ENCODE assay signal across 1 cellular context in genomic region chr3:187044206-187044605, GRCh38.
TF ChIP-seq lines count a peak whose summit lies in the region.

No MANE protein-coding gene starts in this region.

TF ChIP-seq in GM12878, 131 proteins besides CTCF, POLR2A, EP300 and RAD21 (continued from another document and continues in another):
- peak; percentile 94 for TF ChIP-seq ZNF687 (IDR thresholded peaks at IDR 0.05)
- no peak for TF ChIP-seq RB1 (IDR thresholded peaks at IDR 0.05; ENCODE audit: borderline replicate concordance)
- TF ChIP-seq SPI1 (IDR thresholded peaks at IDR 0.05; ENCODE audit: borderline replicate concordance, insufficient read depth, low read depth, low read length): peak; percentile 69; the same call in 1 of the 2 replicates
- peak; percentile 82; the same call in 1 of the 2 replicates for TF ChIP-seq FOXM1 (IDR thresholded peaks at IDR 0.05; ENCODE audit: low read depth, low read length)
- no peak for TF ChIP-seq BRCA1 (IDR thresholded peaks at IDR 0.05; ENCODE audit: low read depth, low read length)
- no peak for TF ChIP-seq SMARCA5 (IDR thresholded peaks at IDR 0.05)
- peak; percentile 83; the same call in 1 of the 2 replicates for TF ChIP-seq CBX5 (IDR thresholded peaks at IDR 0.05; ENCODE audit: low read depth)
- no peak for TF ChIP-seq SREBF2 (IDR thresholded peaks at IDR 0.05; ENCODE audit: low read length)
- TF ChIP-seq HDGF (IDR thresholded peaks at IDR 0.05): no peak
- TF ChIP-seq TCF12 (IDR thresholded peaks at IDR 0.05; ENCODE audit: low read depth, low read length): 0 out of 2 replicates have a peak, but pooled peaks have one; percentile 68
- no peak for TF ChIP-seq NFYA (IDR thresholded peaks at IDR 0.05; ENCODE audit: borderline replicate concordance, low read depth, low read length)
- no peak for TF ChIP-seq STAT1 (conservative IDR thresholded peaks at IDR 0.05)
- TF ChIP-seq BCLAF1 (IDR thresholded peaks at IDR 0.05): no peak
- no peak for TF ChIP-seq CHD1 (IDR thresholded peaks at IDR 0.05; ENCODE audit: low read depth, low read length)
- TF ChIP-seq MEF2A (IDR thresholded peaks at IDR 0.05; ENCODE audit: insufficient read depth, low read depth, low read length): peak; percentile 94
- TF ChIP-seq RAD51 (IDR thresholded peaks at IDR 0.05): no peak
- 0 out of 2 replicates have a peak, but pooled peaks have one; percentile 18 for TF ChIP-seq HCFC1 (IDR thresholded peaks at IDR 0.05; ENCODE audit: low read length)
- no peak for TF ChIP-seq SP1 (IDR thresholded peaks at IDR 0.05; ENCODE audit: low read depth, low read length)
- no peak for TF ChIP-seq ZSCAN29 (IDR thresholded peaks at IDR 0.05)
- TF ChIP-seq YBX1 (IDR thresholded peaks at IDR 0.05): no peak
- TF ChIP-seq CHD4 (IDR thresholded peaks at IDR 0.05): no peak
- TF ChIP-seq CREB1 (IDR thresholded peaks at IDR 0.05; ENCODE audit: low read depth): 0 out of 2 replicates have a peak, but pooled peaks have one; percentile 19
- TF ChIP-seq TAF1 (IDR thresholded peaks at IDR 0.05; ENCODE audit: borderline replicate concordance, low read depth, low read length): no peak
- TF ChIP-seq RUNX3 (IDR thresholded peaks at IDR 0.05; ENCODE audit: low read length): peak; percentile 87
- no peak for TF ChIP-seq KLF5 (IDR thresholded peaks at IDR 0.05; ENCODE audit: partially characterized antibody)
- TF ChIP-seq STAT3 (IDR thresholded peaks at IDR 0.05; ENCODE audit: low read depth, low read length): no peak
- TF ChIP-seq RELB (IDR thresholded peaks at IDR 0.05; ENCODE audit: low read depth): peak; percentile 72
- TF ChIP-seq POLR2AphosphoS5 (IDR thresholded peaks at IDR 0.05; ENCODE audit: low read length): no peak
- peak; percentile 87 for TF ChIP-seq PML (IDR thresholded peaks at IDR 0.05; ENCODE audit: low read length)
- no peak for TF ChIP-seq NRF1 (conservative IDR thresholded peaks at IDR 0.05; ENCODE audit: low read depth, low read length)
- no peak for TF ChIP-seq E4F1 (IDR thresholded peaks at IDR 0.05; ENCODE audit: borderline replicate concordance, partially characterized antibody)
- no peak for TF ChIP-seq SMAD1 (IDR thresholded peaks at IDR 0.05; ENCODE audit: low read depth, partially characterized antibody)
- TF ChIP-seq LARP7 (IDR thresholded peaks at IDR 0.05): no peak
- no peak for TF ChIP-seq RBBP5 (conservative IDR thresholded peaks at IDR 0.05)
- TF ChIP-seq KAT2A (conservative IDR thresholded peaks at IDR 0.05; ENCODE audit: control insufficient read depth, low read depth, low read length): no peak
- TF ChIP-seq PBX3 (IDR thresholded peaks at IDR 0.05; ENCODE audit: insufficient replicate concordance, low read depth, low read length): no peak
- no peak for TF ChIP-seq IRF5 (IDR thresholded peaks at IDR 0.05; ENCODE audit: borderline replicate concordance)
- no peak for TF ChIP-seq SREBF1 (IDR thresholded peaks at IDR 0.05; ENCODE audit: low read length)
- 0 out of 2 replicates have a peak, but pooled peaks have one; percentile 60 for TF ChIP-seq DPF2 (IDR thresholded peaks at IDR 0.05)
- no peak for TF ChIP-seq SUZ12 (IDR thresholded peaks at IDR 0.05; ENCODE audit: unreplicated experiment)
- no peak for TF ChIP-seq USF1 (IDR thresholded peaks at IDR 0.05; ENCODE audit: borderline replicate concordance, extremely low read length, insufficient read depth, low read depth, low read length)
- TF ChIP-seq GATAD2B (conservative IDR thresholded peaks at IDR 0.05; ENCODE audit: low read depth): 0 out of 2 replicates have a peak, but pooled peaks have one; percentile 36
- TF ChIP-seq JUND (IDR thresholded peaks at IDR 0.05; ENCODE audit: low read depth, low read length): no peak
- TF ChIP-seq ZBED1 (IDR thresholded peaks at IDR 0.05; ENCODE audit: borderline replicate concordance): no peak
- TF ChIP-seq MLLT1 (IDR thresholded peaks at IDR 0.05): 0 out of 2 replicates have a peak, but pooled peaks have one; percentile 54
- no peak for TF ChIP-seq SUPT20H (IDR thresholded peaks at IDR 0.05; ENCODE audit: borderline replicate concordance, control insufficient read depth, low read depth, low read length)
- no peak for TF ChIP-seq E2F4 (IDR thresholded peaks at IDR 0.05; ENCODE audit: low read depth, low read length)
